1 cellular context compared by ENCODE assay signal in the genomic region with DNA sequence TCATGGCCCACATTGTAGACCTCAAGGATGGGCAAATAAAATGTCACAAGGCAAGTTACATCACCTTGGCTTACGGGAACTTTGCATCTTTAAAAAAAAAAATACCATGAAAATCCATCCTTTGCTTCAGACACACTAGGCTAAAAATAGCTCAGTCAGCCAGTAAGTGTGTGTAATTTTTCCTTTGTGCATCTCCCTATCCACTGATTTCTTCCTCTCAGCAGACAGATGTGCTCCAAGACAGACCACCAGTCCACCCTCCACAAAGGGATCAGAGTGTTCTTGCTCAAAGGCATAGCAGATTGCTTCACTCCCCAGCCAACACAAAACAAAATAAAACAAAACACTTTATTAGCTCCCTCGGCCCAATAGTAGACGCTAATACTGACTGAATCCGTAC.
TF ChIP-seq lines count a peak whose summit lies in the region.

No MANE protein-coding gene starts in this region.

TF ChIP-seq in GM23338, 12 proteins besides CTCF, POLR2A, EP300 and RAD21 (continued from another document):
- TF ChIP-seq, protein P1, sequence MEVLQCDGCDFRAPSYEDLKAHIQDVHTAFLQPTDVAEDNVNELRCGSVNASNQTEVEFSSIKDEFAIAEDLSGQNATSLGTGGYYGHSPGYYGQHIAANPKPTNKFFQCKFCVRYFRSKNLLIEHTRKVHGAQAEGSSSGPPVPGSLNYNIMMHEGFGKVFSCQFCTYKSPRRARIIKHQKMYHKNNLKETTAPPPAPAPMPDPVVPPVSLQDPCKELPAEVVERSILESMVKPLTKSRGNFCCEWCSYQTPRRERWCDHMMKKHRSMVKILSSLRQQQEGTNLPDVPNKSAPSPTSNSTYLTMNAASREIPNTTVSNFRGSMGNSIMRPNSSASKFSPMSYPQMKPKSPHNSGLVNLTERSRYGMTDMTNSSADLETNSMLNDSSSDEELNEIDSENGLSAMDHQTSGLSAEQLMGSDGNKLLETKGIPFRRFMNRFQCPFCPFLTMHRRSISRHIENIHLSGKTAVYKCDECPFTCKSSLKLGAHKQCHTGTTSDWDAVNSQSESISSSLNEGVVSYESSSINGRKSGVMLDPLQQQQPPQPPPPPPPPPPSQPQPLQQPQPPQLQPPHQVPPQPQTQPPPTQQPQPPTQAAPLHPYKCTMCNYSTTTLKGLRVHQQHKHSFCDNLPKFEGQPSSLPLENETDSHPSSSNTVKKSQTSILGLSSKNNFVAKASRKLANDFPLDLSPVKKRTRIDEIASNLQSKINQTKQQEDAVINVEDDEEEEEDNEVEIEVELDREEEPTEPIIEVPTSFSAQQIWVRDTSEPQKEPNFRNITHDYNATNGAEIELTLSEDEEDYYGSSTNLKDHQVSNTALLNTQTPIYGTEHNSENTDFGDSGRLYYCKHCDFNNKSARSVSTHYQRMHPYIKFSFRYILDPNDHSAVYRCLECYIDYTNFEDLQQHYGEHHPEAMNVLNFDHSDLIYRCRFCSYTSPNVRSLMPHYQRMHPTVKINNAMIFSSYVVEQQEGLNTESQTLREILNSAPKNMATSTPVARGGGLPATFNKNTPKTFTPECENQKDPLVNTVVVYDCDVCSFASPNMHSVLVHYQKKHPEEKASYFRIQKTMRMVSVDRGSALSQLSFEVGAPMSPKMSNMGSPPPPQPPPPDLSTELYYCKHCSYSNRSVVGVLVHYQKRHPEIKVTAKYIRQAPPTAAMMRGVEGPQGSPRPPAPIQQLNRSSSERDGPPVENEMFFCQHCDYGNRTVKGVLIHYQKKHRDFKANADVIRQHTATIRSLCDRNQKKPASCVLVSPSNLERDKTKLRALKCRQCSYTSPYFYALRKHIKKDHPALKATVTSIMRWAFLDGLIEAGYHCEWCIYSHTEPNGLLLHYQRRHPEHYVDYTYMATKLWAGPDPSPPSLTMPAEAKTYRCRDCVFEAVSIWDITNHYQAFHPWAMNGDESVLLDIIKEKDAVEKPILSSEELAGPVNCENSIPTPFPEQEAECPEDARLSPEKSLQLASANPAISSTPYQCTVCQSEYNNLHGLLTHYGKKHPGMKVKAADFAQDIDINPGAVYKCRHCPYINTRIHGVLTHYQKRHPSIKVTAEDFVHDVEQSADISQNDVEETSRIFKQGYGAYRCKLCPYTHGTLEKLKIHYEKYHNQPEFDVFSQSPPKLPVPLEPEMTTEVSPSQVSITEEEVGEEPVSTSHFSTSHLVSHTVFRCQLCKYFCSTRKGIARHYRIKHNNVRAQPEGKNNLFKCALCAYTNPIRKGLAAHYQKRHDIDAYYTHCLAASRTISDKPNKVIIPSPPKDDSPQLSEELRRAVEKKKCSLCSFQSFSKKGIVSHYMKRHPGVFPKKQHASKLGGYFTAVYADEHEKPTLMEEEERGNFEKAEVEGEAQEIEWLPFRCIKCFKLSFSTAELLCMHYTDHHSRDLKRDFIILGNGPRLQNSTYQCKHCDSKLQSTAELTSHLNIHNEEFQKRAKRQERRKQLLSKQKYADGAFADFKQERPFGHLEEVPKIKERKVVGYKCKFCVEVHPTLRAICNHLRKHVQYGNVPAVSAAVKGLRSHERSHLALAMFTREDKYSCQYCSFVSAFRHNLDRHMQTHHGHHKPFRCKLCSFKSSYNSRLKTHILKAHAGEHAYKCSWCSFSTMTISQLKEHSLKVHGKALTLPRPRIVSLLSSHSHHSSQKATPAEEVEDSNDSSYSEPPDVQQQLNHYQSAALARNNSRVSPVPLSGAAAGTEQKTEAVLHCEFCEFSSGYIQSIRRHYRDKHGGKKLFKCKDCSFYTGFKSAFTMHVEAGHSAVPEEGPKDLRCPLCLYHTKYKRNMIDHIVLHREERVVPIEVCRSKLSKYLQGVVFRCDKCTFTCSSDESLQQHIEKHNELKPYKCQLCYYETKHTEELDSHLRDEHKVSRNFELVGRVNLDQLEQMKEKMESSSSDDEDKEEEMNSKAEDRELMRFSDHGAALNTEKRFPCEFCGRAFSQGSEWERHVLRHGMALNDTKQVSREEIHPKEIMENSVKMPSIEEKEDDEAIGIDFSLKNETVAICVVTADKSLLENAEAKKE (CRISPR knock-in tag; IDR thresholded peaks at IDR 0.05) = no peak
- TF ChIP-seq STAT1 (IDR thresholded peaks at IDR 0.05; ENCODE audit: unreplicated experiment) (no peak), NANOG (IDR thresholded peaks at IDR 0.05; ENCODE audit: borderline replicate concordance) (no peak), REST (IDR thresholded peaks at IDR 0.05; ENCODE audit: unreplicated experiment) (no peak), JUNB (IDR thresholded peaks at IDR 0.05; ENCODE audit: unreplicated experiment) (no peak)
